In genomic region chr15:73922186-73923151, GRCh38 we compare ENCODE assay signal across 10 cellular contexts. TPM values are rescaled to one million over a fixed set of nuclear protein-coding genes. Genes with fewer than 3 reads are reported as not detected.
DNase-seq lines count a peak whose midpoint lies in the region; ATAC-seq and TF ChIP-seq lines count a peak whose summit lies in the region.
"Had no signal": no experiment of that assay in that cellular context is flagged by ENCODE, and none has a peak within 500 bp of the region (broad histone marks: within the 10 kb centered on the region; RNA-seq: fewer than 3 reads in every experiment).

No MANE protein-coding gene starts in this region.

- H3K27me3 ChIP-seq in A673 (replicated peaks; ENCODE audit: insufficient read depth, low read depth, low read length, poor library complexity) (no peaks in the 10 kb centered on the region), IMR-90 (ENCODE audit: control insufficient read depth, insufficient read depth, low read length) (no peaks in the 10 kb centered on the region)

- DNase-seq in A673 (ENCODE audit: low spot score): peak; percentile 96
- DNase-seq in IMR-90: peak; percentile 70
- peak; percentile 89 for DNase-seq in left kidney (ENCODE audit: low read depth, low spot score)
- no peak for DNase-seq in LoVo (ENCODE audit: low spot score)
- no peak for DNase-seq in anterior cingulate cortex (lab: John Stamatoyannopoulos, UW)
- DNase-seq: activated CD8-positive, alpha-beta memory T cell treated with anti-CD3 and anti-CD28 coated beads, Interleukin-2, amount 50 U/mL, for 48 hours; naive B cell had no signal

- peak overlapping the region; percentile 54 for H3K9ac ChIP-seq in IMR-90 (ENCODE audit: low read depth, low read length)

- POLR2A ChIA-PET in A673 (lab: Charles Lee; ENCODE audit: low non-redundant PET): no interaction called here
- POLR2A ChIA-PET in IMR-90 (lab: Charles Lee; ENCODE audit: unreplicated experiment): no interaction called here

- H2BK5ac ChIP-seq in IMR-90 (ENCODE audit: low read depth, low read length, poor library complexity, severe bottlenecking): peak overlapping the region; percentile 93

- H3K27me3 Mint-ChIP-seq in brain: peaks cover 13% of the 10 kb centered on the region

- peaks cover 18% of the 10 kb centered on the region for H3K36me3 Mint-ChIP-seq in brain

- H2BK120ac ChIP-seq in IMR-90 (ENCODE audit: low read depth, low read length): peak overlapping the region; percentile 99

- H3K4ac ChIP-seq in IMR-90 (ENCODE audit: low read depth, low read length): peak overlapping the region; percentile 100

- peaks cover 57% of the 10 kb centered on the region for H3K4me1 Mint-ChIP-seq in brain

- H3K36me3 ChIP-seq in A673 (ENCODE audit: insufficient read depth, low read length, poor library complexity, severe bottlenecking): peaks cover 6% of the 10 kb centered on the region
- H3K36me3 ChIP-seq in IMR-90 (ENCODE audit: control insufficient read depth, insufficient read depth, low read length): peaks cover 5% of the 10 kb centered on the region

- H3K27ac ChIP-seq in A673 (ENCODE audit: low read depth, low read length, poor library complexity, severe bottlenecking): peak overlapping the region; percentile 89
- H3K27ac ChIP-seq in IMR-90 (ENCODE audit: insufficient read depth, low read length): peak overlapping the region; percentile 91

- dilution Hi-C loops in IMR-90 (cut with HindIII; ENCODE audit: low sequenced_read_pairs, unreplicated experiment): no loop called here

- peak overlapping the region; percentile 81 for H4K5ac ChIP-seq in IMR-90 (ENCODE audit: low read depth, low read length)

- peak overlapping the region; percentile 99 for H2BK20ac ChIP-seq in IMR-90 (ENCODE audit: low read depth, low read length)

- intact Hi-C loops in A673 (cut with micrococcal nuclease; ENCODE audit: unreplicated experiment) (no loop called here), IMR-90 (cut with micrococcal nuclease) (no loop called here)

- TF ChIP-seq POLR2A in IMR-90 (IDR thresholded peaks at IDR 0.05; ENCODE audit: low read depth, low read length): no peak

- H3K9me3 ChIP-seq in A673 (ENCODE audit: low read depth, low read length, poor library complexity, severe bottlenecking) (no peaks in the 10 kb centered on the region), IMR-90 (ENCODE audit: control insufficient read depth, insufficient read depth, low read length) (no peaks in the 10 kb centered on the region)

- peak overlapping the region; percentile 3 for H3K4me3 ChIP-seq in A673 (ENCODE audit: low read depth, low read length, poor library complexity, severe bottlenecking)
- no peak overlapping the region for H3K4me3 ChIP-seq in IMR-90 (ENCODE audit: insufficient read depth, low read depth, low read length)

- H3K27ac Mint-ChIP-seq in brain: peak overlapping the region; percentile 73 to 98 (median 91)

- H3K79me1 ChIP-seq in IMR-90 (ENCODE audit: low read depth in 1 of 2, low read length in 2 of 2): peaks cover 52 to 76% of the 10 kb centered on the region in 2 experiments

- H4K20me1 ChIP-seq in IMR-90 (ENCODE audit: insufficient read depth, low read length): no peaks in the 10 kb centered on the region; the same call in 1 of the 2 replicates

- peak overlapping the region; percentile 82 for H2AK9ac ChIP-seq in IMR-90 (replicated peaks; ENCODE audit: low read depth, low read length, poor library complexity)

- peaks cover 28% of the 10 kb centered on the region for H3K9me1 ChIP-seq in IMR-90 (ENCODE audit: insufficient read depth, low read length)

- TF ChIP-seq RAD21 in IMR-90 (IDR thresholded peaks at IDR 0.05; ENCODE audit: low read length): no peak

- ATAC-seq in IMR-90 (ENCODE audit: low read depth) (peak; percentile 6), HG03342 (IDR thresholded peaks at IDR 0.05; ENCODE audit: unreplicated experiment) (no peak), HG03354 (IDR thresholded peaks at IDR 0.05; ENCODE audit: poor library complexity, severe bottlenecking, unreplicated experiment) (no peak)

- H2BK15ac ChIP-seq in IMR-90 (ENCODE audit: low read depth, low read length): peak overlapping the region; percentile 98

- peak overlapping the region; percentile 100 for H4K91ac ChIP-seq in IMR-90 (ENCODE audit: insufficient read depth, low read depth, low read length)

- in situ Hi-C loops in IMR-90 (cut with MboI; ENCODE audit: low sequenced_read_pairs): no loop called here

- peak overlapping the region; percentile 99 for H2AK5ac ChIP-seq in IMR-90 (ENCODE audit: low read depth, low read length)

- peak overlapping the region; percentile 76 for H3K18ac ChIP-seq in IMR-90 (ENCODE audit: low read depth, low read length)

- CTCF ChIA-PET in A673 (lab: Charles Lee): interaction anchor here (1.3 kb wide), 1 partner anchor 13 kb away, joined by 4 read pairs; no protein-coding TSS in a partner anchor
- CTCF ChIA-PET in IMR-90 (lab: Yijun Ruan, JAX): no interaction called here

- no CpG with 5 or more reads among the region's 19 CpGs for WGBS in IMR-90 (ENCODE audit: extremely low coverage in 2 of 2, insufficient read length in 1 of 2), 2 experiments

- BruUV-seq in A673 (replicated peaks; lab: Mats Ljungman, UMichigan): no TSS peak
- BruUV-seq in IMR-90 (replicated peaks; lab: Mats Ljungman, UMichigan): no TSS peak

- peak overlapping the region; percentile 82 for H3K14ac ChIP-seq in IMR-90 (replicated peaks; ENCODE audit: low read depth, low read length)

- H3K9me3 Mint-ChIP-seq in brain: peaks cover 4 to 9% (median 9%) of the 10 kb centered on the region in 5 experiments

- peak overlapping the region; percentile 41 for H3K4me2 ChIP-seq in IMR-90 (ENCODE audit: low read depth, low read length)

- peak overlapping the region; percentile 87; the same call in 1 of the 2 replicates for H3K56ac ChIP-seq in IMR-90 (ENCODE audit: extremely low read depth, insufficient read depth, low read length)

- H4K8ac ChIP-seq in IMR-90 (ENCODE audit: low read depth in 2 of 2, low read length in 2 of 2): peak overlapping the region; percentile 96 to 98

- peak overlapping the region; percentile 83 for H2AFZ ChIP-seq in IMR-90 (replicated peaks; ENCODE audit: low read length, poor library complexity)

- peaks cover 49% of the 10 kb centered on the region for H3K4me1 ChIP-seq in A673 (ENCODE audit: insufficient read depth, low read length, poor library complexity, severe bottlenecking)
- peaks cover 45% of the 10 kb centered on the region for H3K4me1 ChIP-seq in IMR-90 (ENCODE audit: control insufficient read depth, insufficient read depth, low read length)

- TF ChIP-seq CTCF in A673 (conservative IDR thresholded peaks at IDR 0.05; ENCODE audit: low read depth, low read length) (no peak), IMR-90 (conservative IDR thresholded peaks at IDR 0.05; ENCODE audit: low read depth, low read length) (no peak), brain (conservative IDR thresholded peaks at IDR 0.05) (no peak)

- peak overlapping the region; percentile 48 to 81 (median 73) for H3K4me3 Mint-ChIP-seq in brain

- peak overlapping the region; percentile 94 for H3K23ac ChIP-seq in IMR-90 (ENCODE audit: low read depth, low read length)

TF ChIP-seq in IMR-90, 13 proteins besides CTCF, POLR2A, EP300 and RAD21:
- TF ChIP-seq BHLHE40 (IDR thresholded peaks at IDR 0.05; ENCODE audit: low read depth, low read length): no peak
- peak; percentile 62; the same call in 1 of the 2 replicates for TF ChIP-seq MAZ (IDR thresholded peaks at IDR 0.05; ENCODE audit: borderline replicate concordance, low read depth, low read length)
- TF ChIP-seq NFE2L2 (IDR thresholded peaks at IDR 0.05; ENCODE audit: low read depth, low read length): no peak
- TF ChIP-seq, protein P1, sequence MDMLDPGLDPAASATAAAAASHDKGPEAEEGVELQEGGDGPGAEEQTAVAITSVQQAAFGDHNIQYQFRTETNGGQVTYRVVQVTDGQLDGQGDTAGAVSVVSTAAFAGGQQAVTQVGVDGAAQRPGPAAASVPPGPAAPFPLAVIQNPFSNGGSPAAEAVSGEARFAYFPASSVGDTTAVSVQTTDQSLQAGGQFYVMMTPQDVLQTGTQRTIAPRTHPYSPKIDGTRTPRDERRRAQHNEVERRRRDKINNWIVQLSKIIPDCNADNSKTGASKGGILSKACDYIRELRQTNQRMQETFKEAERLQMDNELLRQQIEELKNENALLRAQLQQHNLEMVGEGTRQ (IDR thresholded peaks at IDR 0.05; ENCODE audit: low read depth, low read length): no peak
- no peak for TF ChIP-seq SMC3 (IDR thresholded peaks at IDR 0.05; ENCODE audit: low read depth, low read length)
- TF ChIP-seq MAFK (IDR thresholded peaks at IDR 0.05; ENCODE audit: low read depth, low read length): peak; percentile 92

RNA-seq across cellular contexts. Expression of gene LOXL1, which starts 3.8 kb away (rescaled TPM):
- 117 and 128 TPM in 2 replicates for total RNA-seq in A673 (2021)
- total RNA-seq in IMR-90 (2012; rRNA removed): 146 and 148 TPM in 2 replicates
- 311 and 332 TPM in 2 replicates for polyA plus RNA-seq in IMR-90 (2012; rRNA removed)
- polyA plus RNA-seq in IMR-90 (2012; cell fraction: cytosol; rRNA removed): 118 and 403 TPM in 2 replicates
- 211 and 331 TPM in 2 replicates for polyA plus RNA-seq in IMR-90 (2012; cell fraction: nucleus; rRNA removed; ENCODE audit: low replicate concordance)
- polyA plus RNA-seq in brain (ENCODE audit: insufficient read depth, low read depth, low replicate concordance): 6.0 TPM

RNA-seq across cellular contexts. Expression of gene TBC1D21, which starts 49.1 kb away (rescaled TPM):
- total RNA-seq in A673 (2021): not detected in 2 replicates
- total RNA-seq in IMR-90 (2012; rRNA removed): not detected in 2 replicates
- polyA plus RNA-seq in IMR-90 (2012; rRNA removed): not detected in 2 replicates
- polyA plus RNA-seq in IMR-90 (2012; cell fraction: cytosol; rRNA removed): not detected in 2 replicates
- polyA plus RNA-seq in IMR-90 (2012; cell fraction: nucleus; rRNA removed; ENCODE audit: low replicate concordance): not detected in 2 replicates
- polyA plus RNA-seq in brain (ENCODE audit: insufficient read depth, low read depth, low replicate concordance): not detected

Comparison
In these comparisons a context has a peak if more than half of its experiments do, and no peak if none do; other contexts are left out.
1. DNase-seq: peak in A673 (single experiment), IMR-90 (single experiment) and left kidney (single experiment); none in LoVo (single experiment) and anterior cingulate cortex (0 of 58).